In the genomic region with DNA sequence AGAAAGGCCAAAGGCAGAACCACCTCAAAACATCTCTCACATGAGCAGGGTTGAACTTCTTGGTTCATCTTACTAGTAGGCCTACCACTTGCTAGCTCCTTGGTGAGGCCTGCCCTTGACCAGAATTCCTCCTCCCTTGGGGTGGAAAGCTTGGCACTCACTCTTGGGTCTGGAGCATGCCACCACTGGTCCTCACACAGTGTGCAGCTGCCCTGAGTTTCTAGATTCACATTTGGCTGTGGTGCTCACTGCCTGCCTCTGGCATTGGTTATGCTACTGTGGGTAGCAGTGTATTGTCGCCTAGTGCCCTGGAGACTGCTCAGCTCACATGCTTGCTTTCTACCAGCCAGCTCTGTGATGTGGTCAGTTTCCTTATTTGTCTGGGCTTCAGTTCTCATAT, we compare ENCODE assay signal across 16 cellular contexts. TPM values are rescaled to one million over a fixed set of nuclear protein-coding genes. Genes with fewer than 3 reads are reported as not detected.
DNase-seq lines count a peak whose midpoint lies in the region; ATAC-seq and TF ChIP-seq lines count a peak whose summit lies in the region.
"Had no signal": no experiment of that assay in that cellular context is flagged by ENCODE, and none has a peak within 500 bp of the region (broad histone marks: within the 10 kb centered on the region; RNA-seq: fewer than 3 reads in every experiment).

No MANE protein-coding gene starts in this region.

- 54 to 55% methylated on average over 1 of the region's 1 CpG for WGBS in heart right ventricle, 2 donors
- WGBS in spleen, 5 donors = 61 to 92% (median 76%) methylated on average over 1 of the region's 1 CpG

- H3K27me3 ChIP-seq in heart right ventricle (no peaks in the 10 kb centered on the region), spleen (replicated peaks in 1 of 7) (no peaks in the 10 kb centered on the region)

- TF ChIP-seq POLR2A in spleen (IDR thresholded peaks at IDR 0.05) = no peak

- intact Hi-C loops in activated T-helper 1 cell treated with anti-CD3 and anti-CD28 coated beads, Interleukin-12 subunit alpha, Interleukin-12 subunit beta, Interleukin-2, Interleukin-4 antibody, amounts not matched to agents 30 ng/mL and 10 ng/mL and 1 ng/mL, durations not matched to agents 14 hours and 24 hours and 36 hours (cut with micrococcal nuclease) = loop anchor here (5.0 to 10.0 kb wide), 4 partner anchors 179 to 944 kb away; no protein-coding TSS in a partner anchor
- intact Hi-C loops in heart right ventricle (cut with DNase I) = loop anchor here in 7 of 10 donors (2.0 to 5.0 kb wide), 5 partner anchors 228 to 264 kb away; no protein-coding TSS in a partner anchor
- intact Hi-C loops in spleen (cut with DNase I; ENCODE audit: low total_unique reads) = no loop called here

- peaks cover 9% of the 10 kb centered on the region for H3K9me3 Mint-ChIP-seq in activated T-helper 1 cell treated with anti-CD3 and anti-CD28 coated beads, Interleukin-12 subunit alpha, Interleukin-12 subunit beta, Interleukin-2, Interleukin-4 antibody, amounts not matched to agents 30 ng/mL and 10 ng/mL and 1 ng/mL, durations not matched to agents 14 hours and 24 hours and 36 hours

- DNase-seq in activated T-helper 1 cell treated with anti-CD3 and anti-CD28 coated beads, Interleukin-12 subunit alpha, Interleukin-12 subunit beta, Interleukin-2, Interleukin-4 antibody, amounts not matched to agents 30 ng/mL and 10 ng/mL and 1 ng/mL, durations not matched to agents 14 hours and 24 hours and 36 hours (ENCODE audit: low spot score) = no peak
- DNase-seq in heart right ventricle (peak in 1 of 2 donors; percentile 54), spleen (no peak), T-helper 9 cell (no peak), NCI-H748 (lab: John Stamatoyannopoulos, UW; ENCODE audit: unreplicated experiment) (no peak)
- DNase-seq: activated CD4-positive, alpha-beta T cell treated with anti-CD3 and anti-CD28 coated beads for 4 hours; COR-L47; effector CD4-positive, alpha-beta T cell; glutamatergic neuron; Kasumi-1; NCI-H2107; NK-92 treated with Interleukin-12 subunit alpha and Interleukin-12 subunit beta, amount 100 ng/mL, for 24 hours had no signal

- H3K27me3 Mint-ChIP-seq in activated T-helper 1 cell treated with anti-CD3 and anti-CD28 coated beads, Interleukin-12 subunit alpha, Interleukin-12 subunit beta, Interleukin-2, Interleukin-4 antibody, amounts not matched to agents 30 ng/mL and 10 ng/mL and 1 ng/mL, durations not matched to agents 14 hours and 24 hours and 36 hours (ENCODE audit: insufficient read depth) = no peaks in the 10 kb centered on the region

- ATAC-seq in heart right ventricle (peak; percentile 66 to 93 (median 86)), HG02571 (IDR thresholded peaks at IDR 0.05; ENCODE audit: unreplicated experiment) (no peak)

- H3K4me1 Mint-ChIP-seq in activated T-helper 1 cell treated with anti-CD3 and anti-CD28 coated beads, Interleukin-12 subunit alpha, Interleukin-12 subunit beta, Interleukin-2, Interleukin-4 antibody, amounts not matched to agents 30 ng/mL and 10 ng/mL and 1 ng/mL, durations not matched to agents 14 hours and 24 hours and 36 hours (ENCODE audit: low read depth) = peaks cover 82% of the 10 kb centered on the region

- peaks cover 16% of the 10 kb centered on the region for H3K9me3 ChIP-seq in KOPT-K1 (ENCODE audit: insufficient read depth, low read length, poor library complexity, severe bottlenecking)
- H3K9me3 ChIP-seq in heart right ventricle = peaks cover 0 to 7% (median 0%) of the 10 kb centered on the region in 11 donors
- H3K9me3 ChIP-seq in spleen = peaks cover 0 to 8% (median 1%) of the 10 kb centered on the region in 8 donors

- H3K27ac ChIP-seq in KOPT-K1 (ENCODE audit: low read depth, low read length, poor library complexity, severe bottlenecking) (peak overlapping the region; percentile 84), heart right ventricle (peak overlapping the region; percentile 1 to 88 (median 72)), spleen (peak overlapping the region in 6 of 8 donors; percentile 16 to 89 (median 82))
- H3K27ac ChIP-seq: parathyroid adenoma had no signal

- peak overlapping the region; percentile 91 for H3K4me3 Mint-ChIP-seq in activated T-helper 1 cell treated with anti-CD3 and anti-CD28 coated beads, Interleukin-12 subunit alpha, Interleukin-12 subunit beta, Interleukin-2, Interleukin-4 antibody, amounts not matched to agents 30 ng/mL and 10 ng/mL and 1 ng/mL, durations not matched to agents 14 hours and 24 hours and 36 hours

- H3K36me3 Mint-ChIP-seq in activated T-helper 1 cell treated with anti-CD3 and anti-CD28 coated beads, Interleukin-12 subunit alpha, Interleukin-12 subunit beta, Interleukin-2, Interleukin-4 antibody, amounts not matched to agents 30 ng/mL and 10 ng/mL and 1 ng/mL, durations not matched to agents 14 hours and 24 hours and 36 hours (ENCODE audit: low read depth) = peaks cover 25% of the 10 kb centered on the region

- H3K4me3 ChIP-seq in heart right ventricle (peak overlapping the region in 1 of 10 donors; percentile 39), spleen (peak overlapping the region in 5 of 8 donors; percentile 17 to 63 (median 36))
- H3K4me3 ChIP-seq: lung had no signal

- TF ChIP-seq CTCF in heart right ventricle (IDR thresholded peaks at IDR 0.05) = no peak
- TF ChIP-seq CTCF in spleen (IDR thresholded peaks at IDR 0.05 in 8 of 11, conservative IDR thresholded peaks at IDR 0.05 in 3 of 11) = no peak

- H3K27ac Mint-ChIP-seq in activated T-helper 1 cell treated with anti-CD3 and anti-CD28 coated beads, Interleukin-12 subunit alpha, Interleukin-12 subunit beta, Interleukin-2, Interleukin-4 antibody, amounts not matched to agents 30 ng/mL and 10 ng/mL and 1 ng/mL, durations not matched to agents 14 hours and 24 hours and 36 hours = peak overlapping the region; percentile 80

- peaks cover 26 to 73% (median 64%) of the 10 kb centered on the region in 9 donors for H3K4me1 ChIP-seq in heart right ventricle
- peaks cover 16 to 83% (median 34%) of the 10 kb centered on the region in 6 donors for H3K4me1 ChIP-seq in spleen

- H3K36me3 ChIP-seq in KOPT-K1 (ENCODE audit: insufficient read depth, low read length) (peaks cover 51% of the 10 kb centered on the region), heart right ventricle (peaks cover 0 to 18% (median 0%) of the 10 kb centered on the region in 9 donors), spleen (peaks cover 0 to 36% (median 0%) of the 10 kb centered on the region in 6 donors)

RNA-seq across cellular contexts. Expression of a gene that starts 23.7 kb away (rescaled TPM):
- 29.5 and 31.1 TPM in 2 replicates for total RNA-seq in activated T-helper 1 cell treated with anti-CD3 and anti-CD28 coated beads, Interleukin-12 subunit alpha, Interleukin-12 subunit beta, Interleukin-2, Interleukin-4 antibody, amounts not matched to agents 30 ng/mL and 10 ng/mL and 1 ng/mL, durations not matched to agents 14 hours and 24 hours and 36 hours
- total RNA-seq in heart right ventricle (10 to 100 TPM; 13.1 to 22.8 (median 18.1) TPM), spleen (10 to 100 TPM; 17.3 to 30.6 (median 21.7) TPM)
- polyA plus RNA-seq in heart right ventricle (10 to 100 TPM in 1 of 2 donors, 1 to 10 TPM in 1; 4.2 to 14.6 TPM), spleen (1 to 10 TPM; 4.2 to 7.3 (median 7.1) TPM)

RNA-seq across cellular contexts. Expression of a gene that starts 23.9 kb away (rescaled TPM):
- 28.1 and 36.6 TPM in 2 replicates for total RNA-seq in activated T-helper 1 cell treated with anti-CD3 and anti-CD28 coated beads, Interleukin-12 subunit alpha, Interleukin-12 subunit beta, Interleukin-2, Interleukin-4 antibody, amounts not matched to agents 30 ng/mL and 10 ng/mL and 1 ng/mL, durations not matched to agents 14 hours and 24 hours and 36 hours
- total RNA-seq in heart right ventricle = 10 to 100 TPM; 15.5 to 24.5 (median 18.7) TPM
- polyA plus RNA-seq in heart right ventricle = 10 to 100 TPM in 1 of 2 donors, 1 to 10 TPM in 1; 5.5 to 22.1 TPM
- total RNA-seq in spleen = 10 to 100 TPM; 13.7 to 17.9 (median 15.3) TPM
- 10 to 100 TPM in 2 of 3 donors, 1 to 10 TPM in 1; 7.2 to 13.7 (median 10.2) TPM for polyA plus RNA-seq in spleen
